In genomic region chr10:109821672-109822071, GRCh38 we compare ENCODE assay signal across 22 cellular contexts.
"Had no signal": no experiment of that assay in that cellular context is flagged by ENCODE, and none has a peak within 500 bp of the region (broad histone marks: within the 10 kb centered on the region; RNA-seq: fewer than 3 reads in every experiment).

No MANE protein-coding gene starts in this region.

- DNase-seq: dorsolateral prefrontal cortex; effector CD4-positive, alpha-beta T cell; foreskin fibroblast; gastrocnemius medialis; head of caudate nucleus; kidney; naive B cell; right lobe of liver; stimulated activated CD4-positive, alpha-beta T cell treated with anti-CD3 and anti-CD28 coated beads, Interleukin-2, amount 100 ng/mL, for 24 hours; stimulated activated CD4-positive, alpha-beta T cell treated with anti-CD3 and anti-CD28 coated beads, Interleukin-4, amount 100 ng/mL, for 24 hours; stimulated activated naive CD4-positive, alpha-beta T cell treated with Interleukin-2 at 50 U/mL for 16 hours; stomach; thyroid gland; trophoblast cell had no signal

- H3K27ac ChIP-seq: dorsolateral prefrontal cortex, gastrocnemius medialis, neutrophil, pancreas, right lobe of liver, stomach, thyroid gland had no signal

- H3K36me3 Mint-ChIP-seq: memory B cell; naive B cell; natural killer cell treated with Interleukin-12 subunit alpha and Interleukin-12 subunit beta and Interleukin-15 and Interleukin-18, amount 100 ng/mL, for 72 hours; stimulated activated effector memory CD8-positive, alpha-beta T cell treated with anti-CD3 and anti-CD28 coated beads, Interleukin-12 subunit alpha, Interleukin-12 subunit beta, amount 100 ng/mL, for 72 hours had no signal

- H3K4me3 ChIP-seq: dorsolateral prefrontal cortex, gastrocnemius medialis, lung, pancreas, right lobe of liver, stomach, thyroid gland had no signal

- H3K4me1 ChIP-seq: gastrocnemius medialis, right lobe of liver, stomach, thyroid gland had no signal

- H3K4me3 Mint-ChIP-seq: memory B cell; naive B cell; natural killer cell treated with Interleukin-12 subunit alpha and Interleukin-12 subunit beta and Interleukin-15 and Interleukin-18, amount 100 ng/mL, for 72 hours; neural crest cell; stimulated activated effector memory CD8-positive, alpha-beta T cell treated with anti-CD3 and anti-CD28 coated beads, Interleukin-12 subunit alpha, Interleukin-12 subunit beta, amount 100 ng/mL, for 72 hours had no signal

- H3K4me1 Mint-ChIP-seq: memory B cell; naive B cell; neural crest cell; stimulated activated effector memory CD8-positive, alpha-beta T cell treated with anti-CD3 and anti-CD28 coated beads, Interleukin-12 subunit alpha, Interleukin-12 subunit beta, amount 100 ng/mL, for 72 hours had no signal

- H3K9me3 ChIP-seq: gastrocnemius medialis, neutrophil, pancreas, right lobe of liver, stomach, thyroid gland had no signal

- H3K27ac Mint-ChIP-seq: memory B cell; natural killer cell treated with Interleukin-12 subunit alpha and Interleukin-12 subunit beta and Interleukin-15 and Interleukin-18, amount 100 ng/mL, for 72 hours; stimulated activated effector memory CD8-positive, alpha-beta T cell treated with anti-CD3 and anti-CD28 coated beads, Interleukin-12 subunit alpha, Interleukin-12 subunit beta, amount 100 ng/mL, for 72 hours had no signal

- H3K9me3 Mint-ChIP-seq: memory B cell; natural killer cell treated with Interleukin-12 subunit alpha and Interleukin-12 subunit beta and Interleukin-15 and Interleukin-18, amount 100 ng/mL, for 72 hours; stimulated activated effector memory CD8-positive, alpha-beta T cell treated with anti-CD3 and anti-CD28 coated beads, Interleukin-12 subunit alpha, Interleukin-12 subunit beta, amount 100 ng/mL, for 72 hours had no signal

- ATAC-seq: gastrocnemius medialis; left lobe of liver; natural killer cell treated with Interleukin-12 subunit alpha and Interleukin-12 subunit beta and Interleukin-15 and Interleukin-18, amount 100 ng/mL, for 72 hours; right lobe of liver; stimulated activated effector memory CD8-positive, alpha-beta T cell treated with anti-CD3 and anti-CD28 coated beads, Interleukin-12 subunit alpha, Interleukin-12 subunit beta, amount 100 ng/mL, for 72 hours had no signal

- H3K36me3 ChIP-seq: gastrocnemius medialis, neutrophil, pancreas, right lobe of liver, stomach, thyroid gland had no signal

- H3K27me3 ChIP-seq: gastrocnemius medialis, neutrophil, pancreas, right lobe of liver, stomach, thyroid gland had no signal
